In the genomic region with DNA sequence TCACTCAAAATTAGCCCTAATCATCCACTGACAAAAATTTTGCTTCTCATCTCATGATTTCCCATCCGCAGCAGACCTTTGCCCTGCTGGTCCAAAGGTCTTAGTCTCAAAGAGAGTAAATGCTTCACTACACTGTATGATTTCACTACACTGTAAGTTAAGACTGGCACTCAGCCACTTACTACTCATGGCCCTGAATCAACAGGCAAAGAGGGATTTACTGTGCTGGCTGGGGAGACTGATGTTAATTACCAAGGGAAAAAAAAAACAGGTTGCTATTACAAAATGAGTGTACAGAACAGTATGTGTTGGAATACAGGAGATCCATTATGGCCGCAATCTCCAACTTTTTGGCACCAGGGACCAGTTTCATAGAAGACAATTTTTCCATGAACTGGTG, we compare ENCODE assay signal across 32 cellular contexts.
DNase-seq lines count a peak whose midpoint lies in the region; ATAC-seq and TF ChIP-seq lines count a peak whose summit lies in the region.
"Had no signal": no experiment of that assay in that cellular context is flagged by ENCODE, and none has a peak within 500 bp of the region (broad histone marks: within the 10 kb centered on the region; RNA-seq: fewer than 3 reads in every experiment).

No MANE protein-coding gene starts in this region.

- TF ChIP-seq CTCF in MCF 10A (IDR thresholded peaks at IDR 0.05; ENCODE audit: unreplicated experiment) (no peak), breast epithelium (IDR thresholded peaks at IDR 0.05) (no peak), gastroesophageal sphincter (IDR thresholded peaks at IDR 0.05) (no peak)

- CTCF ChIA-PET in MCF 10A (lab: Yijun Ruan, JAX): no interaction called here

- WGBS in gastroesophageal sphincter (ENCODE audit: low coverage in 1 of 2), 2 donors: 61 to 84% methylated on average over 2 of the region's 2 CpGs

- no peaks in the 10 kb centered on the region for H3K27me3 Mint-ChIP-seq in MCF 10A (ENCODE audit: insufficient read depth, unreplicated experiment)
- H3K27me3 Mint-ChIP-seq: activated CD4-positive, alpha-beta T cell treated with anti-CD3 and anti-CD28 coated beads for 36 hours; activated CD8-positive, alpha-beta T cell treated with anti-CD3 and anti-CD28 coated beads for 36 hours; activated naive CD4-positive, alpha-beta T cell treated with anti-CD3 and anti-CD28 coated beads, Interleukin-2, amount 10 ng/mL, durations not matched to agents 7 days and 5 days; brain; CD4-positive, alpha-beta T cell; stimulated activated naive CD8-positive, alpha-beta T cell treated with anti-CD3 and anti-CD28 coated beads, Interleukin-15, amount 100 ng/mL, for 72 hours had no signal

- no peaks in the 10 kb centered on the region for H3K27me3 ChIP-seq in breast epithelium
- no peaks in the 10 kb centered on the region for H3K27me3 ChIP-seq in gastroesophageal sphincter
- H3K27me3 ChIP-seq: dorsolateral prefrontal cortex, SJCRH30, spleen, uterus had no signal

- no peak overlapping the region for H3K4me3 Mint-ChIP-seq in MCF 10A (ENCODE audit: unreplicated experiment)
- H3K4me3 Mint-ChIP-seq: activated CD4-positive, alpha-beta T cell treated with anti-CD3 and anti-CD28 coated beads for 36 hours; activated CD8-positive, alpha-beta T cell treated with anti-CD3 and anti-CD28 coated beads for 36 hours; activated naive CD4-positive, alpha-beta T cell treated with anti-CD3 and anti-CD28 coated beads, Interleukin-2, amount 10 ng/mL, durations not matched to agents 7 days and 5 days; activated T-helper 1 cell treated with anti-CD3 and anti-CD28 coated beads, Interleukin-12 subunit alpha, Interleukin-12 subunit beta, Interleukin-2, Interleukin-4 antibody, amounts not matched to agents 30 ng/mL and 10 ng/mL and 1 ng/mL, durations not matched to agents 14 hours and 24 hours and 36 hours; brain; CD4-positive, alpha-beta T cell; stimulated activated naive CD8-positive, alpha-beta T cell treated with anti-CD3 and anti-CD28 coated beads, Interleukin-15, amount 100 ng/mL, for 72 hours had no signal

- H3K36me3 Mint-ChIP-seq in MCF 10A (ENCODE audit: insufficient read depth, unreplicated experiment): no peaks in the 10 kb centered on the region
- H3K36me3 Mint-ChIP-seq: activated naive CD4-positive, alpha-beta T cell treated with anti-CD3 and anti-CD28 coated beads, Interleukin-2, amount 10 ng/mL, durations not matched to agents 7 days and 5 days; brain had no signal

- no peak overlapping the region for H3K4me3 ChIP-seq in breast epithelium
- no peak overlapping the region for H3K4me3 ChIP-seq in gastroesophageal sphincter
- H3K4me3 ChIP-seq: dorsolateral prefrontal cortex, SJCRH30, spleen, uterus had no signal

- TF ChIP-seq POLR2A in breast epithelium (IDR thresholded peaks at IDR 0.05) (no peak), gastroesophageal sphincter (IDR thresholded peaks at IDR 0.05) (no peak)

- no peak overlapping the region for H3K27ac Mint-ChIP-seq in MCF 10A (ENCODE audit: low read depth, unreplicated experiment)
- H3K27ac Mint-ChIP-seq: activated CD4-positive, alpha-beta T cell treated with anti-CD3 and anti-CD28 coated beads for 36 hours; activated CD8-positive, alpha-beta T cell treated with anti-CD3 and anti-CD28 coated beads for 36 hours; activated naive CD4-positive, alpha-beta T cell treated with anti-CD3 and anti-CD28 coated beads, Interleukin-2, amount 10 ng/mL, durations not matched to agents 7 days and 5 days; activated T-helper 1 cell treated with anti-CD3 and anti-CD28 coated beads, Interleukin-12 subunit alpha, Interleukin-12 subunit beta, Interleukin-2, Interleukin-4 antibody, amounts not matched to agents 30 ng/mL and 10 ng/mL and 1 ng/mL, durations not matched to agents 14 hours and 24 hours and 36 hours; brain; CD4-positive, alpha-beta T cell; stimulated activated naive CD8-positive, alpha-beta T cell treated with anti-CD3 and anti-CD28 coated beads, Interleukin-15, amount 100 ng/mL, for 72 hours had no signal

- no peaks in the 10 kb centered on the region for H3K4me1 Mint-ChIP-seq in MCF 10A (ENCODE audit: insufficient read depth, unreplicated experiment)
- H3K4me1 Mint-ChIP-seq: activated CD4-positive, alpha-beta T cell treated with anti-CD3 and anti-CD28 coated beads for 36 hours; activated naive CD4-positive, alpha-beta T cell treated with anti-CD3 and anti-CD28 coated beads, Interleukin-2, amount 10 ng/mL, durations not matched to agents 7 days and 5 days; brain; stimulated activated naive CD8-positive, alpha-beta T cell treated with anti-CD3 and anti-CD28 coated beads, Interleukin-15, amount 100 ng/mL, for 72 hours had no signal

- POLR2A ChIA-PET in MCF 10A (lab: Yijun Ruan, JAX): no interaction called here

- no peaks in the 10 kb centered on the region for H3K36me3 ChIP-seq in breast epithelium
- no peaks in the 10 kb centered on the region for H3K36me3 ChIP-seq in gastroesophageal sphincter
- H3K36me3 ChIP-seq: SJCRH30, spleen, uterus had no signal

- DNase-seq in MCF 10A (ENCODE audit: unreplicated experiment) (peak; percentile 14), breast epithelium (ENCODE audit: low spot score in 2 of 2) (no peak), NCI-H774 (lab: John Stamatoyannopoulos, UW) (peak; percentile 27), SIG-M5 treated with dmso at 0.1 percent for 504 hours (lab: John Stamatoyannopoulos, UW; ENCODE audit: unreplicated experiment) (no peak), activated gamma-delta T cell (lab: John Stamatoyannopoulos, UW) (no peak), KG1 (lab: John Stamatoyannopoulos, UW) (no peak)
- DNase-seq: activated CD4-positive, alpha-beta T cell treated with anti-CD3 and anti-CD28 coated beads for 36 hours; activated CD8-positive, alpha-beta memory T cell treated with anti-CD3 and anti-CD28 coated beads, Interleukin-2, amount 50 U/mL, for 48 hours; activated CD8-positive, alpha-beta T cell treated with anti-CD3 and anti-CD28 coated beads for 36 hours; activated naive CD4-positive, alpha-beta T cell treated with anti-CD3 and anti-CD28 coated beads, Interleukin-2, amount 10 ng/mL, durations not matched to agents 7 days and 5 days; AML-193; amniotic stem cell; CD4-positive, alpha-beta T cell; dorsolateral prefrontal cortex; GOT3; islet precursor cell; NCI-H1417 treated with DMSO at 0.1 percent for 48 hours; NCI-H2171; NCI-H526 treated with DMSO at 0.1 percent for 48 hours; right cardiac atrium; SJCRH30; spleen; stimulated activated CD4-positive, alpha-beta T cell treated with anti-CD3 and anti-CD28 coated beads, Interleukin-2, amount 100 ng/mL, for 24 hours; stimulated activated CD8-positive, alpha-beta memory T cell treated with anti-CD3 and anti-CD28 coated beads, Interleukin-4, amount 100 ng/mL, for 48 hours; stimulated activated naive CD8-positive, alpha-beta T cell treated with anti-CD3 and anti-CD28 coated beads, Interleukin-15, amount 100 ng/mL, for 72 hours; SW 1271; uterus had no signal

- H3K9me3 ChIP-seq in breast epithelium: no peaks in the 10 kb centered on the region
- H3K9me3 ChIP-seq in gastroesophageal sphincter: peaks cover 0 to 3% (median 0%) of the 10 kb centered on the region in 3 donors
- H3K9me3 ChIP-seq: SJCRH30, uterus had no signal

- no peak for TF ChIP-seq EP300 in gastroesophageal sphincter (IDR thresholded peaks at IDR 0.05)

- BruUV-seq in MCF 10A (replicated peaks; lab: Mats Ljungman, UMichigan): no TSS peak

- no peaks in the 10 kb centered on the region for H3K9me3 Mint-ChIP-seq in MCF 10A (ENCODE audit: unreplicated experiment)
- H3K9me3 Mint-ChIP-seq: activated CD8-positive, alpha-beta T cell treated with anti-CD3 and anti-CD28 coated beads for 36 hours; activated T-helper 1 cell treated with anti-CD3 and anti-CD28 coated beads, Interleukin-12 subunit alpha, Interleukin-12 subunit beta, Interleukin-2, Interleukin-4 antibody, amounts not matched to agents 30 ng/mL and 10 ng/mL and 1 ng/mL, durations not matched to agents 14 hours and 24 hours and 36 hours; brain; stimulated activated naive CD8-positive, alpha-beta T cell treated with anti-CD3 and anti-CD28 coated beads, Interleukin-15, amount 100 ng/mL, for 72 hours had no signal

- H3K27ac ChIP-seq in breast epithelium (no peak overlapping the region), gastroesophageal sphincter (no peak overlapping the region)
- H3K27ac ChIP-seq: dorsolateral prefrontal cortex, SJCRH30, spleen, uterus, VCaP had no signal

- intact Hi-C loops in MCF 10A (cut with micrococcal nuclease) (no loop called here), breast epithelium (cut with DNase I; ENCODE audit: low total_unique reads) (no loop called here)

- H3K4me1 ChIP-seq in breast epithelium: no peaks in the 10 kb centered on the region
- no peaks in the 10 kb centered on the region for H3K4me1 ChIP-seq in gastroesophageal sphincter
- H3K4me1 ChIP-seq: SJCRH30, uterus had no signal

- ATAC-seq in gastroesophageal sphincter: peak; percentile 36
- ATAC-seq in GM21423 (IDR thresholded peaks at IDR 0.05; ENCODE audit: unreplicated experiment): no peak
- ATAC-seq: activated CD4-positive, alpha-beta T cell treated with anti-CD3 and anti-CD28 coated beads for 36 hours; activated CD8-positive, alpha-beta T cell treated with anti-CD3 and anti-CD28 coated beads for 36 hours; right cardiac atrium; stimulated activated naive CD8-positive, alpha-beta T cell treated with anti-CD3 and anti-CD28 coated beads, Interleukin-15, amount 100 ng/mL, for 72 hours had no signal

Comparison
In these comparisons a context has a peak if more than half of its experiments do, and no peak if none do; other contexts are left out.
1. DNase-seq: peak in MCF 10A (single experiment) and NCI-H774 (single experiment); none in breast epithelium (0 of 2), SIG-M5 treated with dmso at 0.1 percent for 504 hours (single experiment), activated gamma-delta T cell (single experiment) and KG1 (single experiment).